In genomic region chr14:86038401-86038985, GRCh38 we compare ENCODE assay signal across 8 cellular contexts.
A peak's percentile ranks its signal among the peaks of the same experiment; 100 is the strongest.
DNase-seq lines count a peak whose midpoint lies in the region; ATAC-seq and TF ChIP-seq lines count a peak whose summit lies in the region.

No MANE protein-coding gene starts in this region.

- 67 to 73% methylated on average over 4 of the region's 4 CpGs for WGBS in heart right ventricle, 2 donors

- peaks cover 0 to 20% (median 0%) of the 10 kb centered on the region in 11 donors for H3K9me3 ChIP-seq in heart right ventricle

- H3K27ac ChIP-seq in heart right ventricle = no peak overlapping the region

- H3K36me3 ChIP-seq in heart right ventricle = no peaks in the 10 kb centered on the region

- no peaks in the 10 kb centered on the region for H3K27me3 ChIP-seq in heart right ventricle

- H3K4me3 ChIP-seq in AG10803 (ENCODE audit: low read length) (no peak overlapping the region), heart right ventricle (no peak overlapping the region)

- peak; percentile 77 for TF ChIP-seq CTCF in AG10803 (conservative IDR thresholded peaks at IDR 0.05; ENCODE audit: low read length)
- peak in 8 of 9 donors; percentile 14 to 69 (median 54) for TF ChIP-seq CTCF in heart right ventricle (IDR thresholded peaks at IDR 0.05)

- ATAC-seq in GM18867 (IDR thresholded peaks at IDR 0.05; ENCODE audit: unreplicated experiment) (peak; percentile 93), HG03095 (IDR thresholded peaks at IDR 0.05; ENCODE audit: unreplicated experiment) (peak; percentile 75), heart right ventricle (peak in 2 of 8 donors; percentile 25 to 52)

- intact Hi-C loops in heart right ventricle (cut with DNase I) = no loop called here

- H3K4me1 ChIP-seq in heart right ventricle = no peaks in the 10 kb centered on the region

- DNase-seq in AG10803 (ENCODE audit: low read depth) (peak; percentile 39), NCI-H748 (lab: John Stamatoyannopoulos, UW; ENCODE audit: unreplicated experiment) (peak; percentile 77), heart right ventricle (peak; percentile 9 to 11), NCI-H446 treated with DMSO at 0.1 percent for 48 hours (lab: John Stamatoyannopoulos, UW) (no peak)
- DNase-seq in activated T-cell treated with anti-CD3 and anti-CD28 coated beads, Interleukin-2, amount 50 U/mL, for 48 hours = peak; percentile 45 to 56
- peak; percentile 11 to 22 (median 14) for DNase-seq in stimulated activated CD4-positive, alpha-beta T cell treated with anti-CD3 and anti-CD28 coated beads, Interleukin-12 subunit alpha, Interleukin-12 subunit beta, amount 100 ng/mL, for 48 hours (ENCODE audit: low read depth in 2 of 3, low spot score in 1 of 3)
